In genomic region chr13:110546933-110547332, GRCh38 we compare ENCODE assay signal across 1 cellular context.
TF ChIP-seq lines count a peak whose summit lies in the region.

No MANE protein-coding gene starts in this region.

TF ChIP-seq in HCT116, 20 proteins besides CTCF, POLR2A, EP300 and RAD21 (continued from another document):
- TF ChIP-seq ZBTB33 (IDR thresholded peaks at IDR 0.05; ENCODE audit: extremely low read depth, insufficient replicate concordance, low read length) (no peak), ZFX (IDR thresholded peaks at IDR 0.05) (no peak)
